1 cellular context compared by ENCODE assay signal in the genomic region with DNA sequence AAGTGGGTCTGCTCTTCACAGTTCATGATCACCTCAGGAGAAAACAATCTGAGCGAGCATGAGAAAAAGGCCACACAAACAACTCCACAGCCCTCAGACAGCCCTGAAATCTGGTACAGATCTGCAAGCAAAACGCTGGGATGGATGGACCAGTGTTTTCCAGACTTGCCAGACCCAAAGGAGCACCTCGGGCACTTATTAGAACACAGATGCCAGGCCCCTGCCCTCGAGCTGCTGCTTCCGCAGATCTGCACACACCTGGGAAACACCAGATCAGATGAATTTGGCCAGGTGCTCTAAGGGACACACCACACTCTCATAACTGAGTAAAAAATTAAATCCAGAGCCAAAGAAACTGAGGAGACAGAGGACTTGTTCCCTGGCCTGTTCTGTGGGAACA.
TF ChIP-seq lines count a peak whose summit lies in the region.

No MANE protein-coding gene starts in this region.

TF ChIP-seq in GM23338, 12 proteins besides CTCF, POLR2A, EP300 and RAD21 (continued from another document):
- TF ChIP-seq, protein P1, sequence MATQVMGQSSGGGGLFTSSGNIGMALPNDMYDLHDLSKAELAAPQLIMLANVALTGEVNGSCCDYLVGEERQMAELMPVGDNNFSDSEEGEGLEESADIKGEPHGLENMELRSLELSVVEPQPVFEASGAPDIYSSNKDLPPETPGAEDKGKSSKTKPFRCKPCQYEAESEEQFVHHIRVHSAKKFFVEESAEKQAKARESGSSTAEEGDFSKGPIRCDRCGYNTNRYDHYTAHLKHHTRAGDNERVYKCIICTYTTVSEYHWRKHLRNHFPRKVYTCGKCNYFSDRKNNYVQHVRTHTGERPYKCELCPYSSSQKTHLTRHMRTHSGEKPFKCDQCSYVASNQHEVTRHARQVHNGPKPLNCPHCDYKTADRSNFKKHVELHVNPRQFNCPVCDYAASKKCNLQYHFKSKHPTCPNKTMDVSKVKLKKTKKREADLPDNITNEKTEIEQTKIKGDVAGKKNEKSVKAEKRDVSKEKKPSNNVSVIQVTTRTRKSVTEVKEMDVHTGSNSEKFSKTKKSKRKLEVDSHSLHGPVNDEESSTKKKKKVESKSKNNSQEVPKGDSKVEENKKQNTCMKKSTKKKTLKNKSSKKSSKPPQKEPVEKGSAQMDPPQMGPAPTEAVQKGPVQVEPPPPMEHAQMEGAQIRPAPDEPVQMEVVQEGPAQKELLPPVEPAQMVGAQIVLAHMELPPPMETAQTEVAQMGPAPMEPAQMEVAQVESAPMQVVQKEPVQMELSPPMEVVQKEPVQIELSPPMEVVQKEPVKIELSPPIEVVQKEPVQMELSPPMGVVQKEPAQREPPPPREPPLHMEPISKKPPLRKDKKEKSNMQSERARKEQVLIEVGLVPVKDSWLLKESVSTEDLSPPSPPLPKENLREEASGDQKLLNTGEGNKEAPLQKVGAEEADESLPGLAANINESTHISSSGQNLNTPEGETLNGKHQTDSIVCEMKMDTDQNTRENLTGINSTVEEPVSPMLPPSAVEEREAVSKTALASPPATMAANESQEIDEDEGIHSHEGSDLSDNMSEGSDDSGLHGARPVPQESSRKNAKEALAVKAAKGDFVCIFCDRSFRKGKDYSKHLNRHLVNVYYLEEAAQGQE (IDR thresholded peaks at IDR 0.05; ENCODE audit: unreplicated experiment): no peak
- no peak for TF ChIP-seq JUNB (IDR thresholded peaks at IDR 0.05; ENCODE audit: unreplicated experiment)
- TF ChIP-seq EZH2phosphoT487 (IDR thresholded peaks at IDR 0.05; ENCODE audit: unreplicated experiment): no peak
- no peak for TF ChIP-seq ZNF331 (CRISPR knock-in tag; IDR thresholded peaks at IDR 0.05; ENCODE audit: low read depth)
- no peak for TF ChIP-seq POLR2AphosphoS5 (IDR thresholded peaks at IDR 0.05; ENCODE audit: low read depth)
- TF ChIP-seq, protein P2, sequence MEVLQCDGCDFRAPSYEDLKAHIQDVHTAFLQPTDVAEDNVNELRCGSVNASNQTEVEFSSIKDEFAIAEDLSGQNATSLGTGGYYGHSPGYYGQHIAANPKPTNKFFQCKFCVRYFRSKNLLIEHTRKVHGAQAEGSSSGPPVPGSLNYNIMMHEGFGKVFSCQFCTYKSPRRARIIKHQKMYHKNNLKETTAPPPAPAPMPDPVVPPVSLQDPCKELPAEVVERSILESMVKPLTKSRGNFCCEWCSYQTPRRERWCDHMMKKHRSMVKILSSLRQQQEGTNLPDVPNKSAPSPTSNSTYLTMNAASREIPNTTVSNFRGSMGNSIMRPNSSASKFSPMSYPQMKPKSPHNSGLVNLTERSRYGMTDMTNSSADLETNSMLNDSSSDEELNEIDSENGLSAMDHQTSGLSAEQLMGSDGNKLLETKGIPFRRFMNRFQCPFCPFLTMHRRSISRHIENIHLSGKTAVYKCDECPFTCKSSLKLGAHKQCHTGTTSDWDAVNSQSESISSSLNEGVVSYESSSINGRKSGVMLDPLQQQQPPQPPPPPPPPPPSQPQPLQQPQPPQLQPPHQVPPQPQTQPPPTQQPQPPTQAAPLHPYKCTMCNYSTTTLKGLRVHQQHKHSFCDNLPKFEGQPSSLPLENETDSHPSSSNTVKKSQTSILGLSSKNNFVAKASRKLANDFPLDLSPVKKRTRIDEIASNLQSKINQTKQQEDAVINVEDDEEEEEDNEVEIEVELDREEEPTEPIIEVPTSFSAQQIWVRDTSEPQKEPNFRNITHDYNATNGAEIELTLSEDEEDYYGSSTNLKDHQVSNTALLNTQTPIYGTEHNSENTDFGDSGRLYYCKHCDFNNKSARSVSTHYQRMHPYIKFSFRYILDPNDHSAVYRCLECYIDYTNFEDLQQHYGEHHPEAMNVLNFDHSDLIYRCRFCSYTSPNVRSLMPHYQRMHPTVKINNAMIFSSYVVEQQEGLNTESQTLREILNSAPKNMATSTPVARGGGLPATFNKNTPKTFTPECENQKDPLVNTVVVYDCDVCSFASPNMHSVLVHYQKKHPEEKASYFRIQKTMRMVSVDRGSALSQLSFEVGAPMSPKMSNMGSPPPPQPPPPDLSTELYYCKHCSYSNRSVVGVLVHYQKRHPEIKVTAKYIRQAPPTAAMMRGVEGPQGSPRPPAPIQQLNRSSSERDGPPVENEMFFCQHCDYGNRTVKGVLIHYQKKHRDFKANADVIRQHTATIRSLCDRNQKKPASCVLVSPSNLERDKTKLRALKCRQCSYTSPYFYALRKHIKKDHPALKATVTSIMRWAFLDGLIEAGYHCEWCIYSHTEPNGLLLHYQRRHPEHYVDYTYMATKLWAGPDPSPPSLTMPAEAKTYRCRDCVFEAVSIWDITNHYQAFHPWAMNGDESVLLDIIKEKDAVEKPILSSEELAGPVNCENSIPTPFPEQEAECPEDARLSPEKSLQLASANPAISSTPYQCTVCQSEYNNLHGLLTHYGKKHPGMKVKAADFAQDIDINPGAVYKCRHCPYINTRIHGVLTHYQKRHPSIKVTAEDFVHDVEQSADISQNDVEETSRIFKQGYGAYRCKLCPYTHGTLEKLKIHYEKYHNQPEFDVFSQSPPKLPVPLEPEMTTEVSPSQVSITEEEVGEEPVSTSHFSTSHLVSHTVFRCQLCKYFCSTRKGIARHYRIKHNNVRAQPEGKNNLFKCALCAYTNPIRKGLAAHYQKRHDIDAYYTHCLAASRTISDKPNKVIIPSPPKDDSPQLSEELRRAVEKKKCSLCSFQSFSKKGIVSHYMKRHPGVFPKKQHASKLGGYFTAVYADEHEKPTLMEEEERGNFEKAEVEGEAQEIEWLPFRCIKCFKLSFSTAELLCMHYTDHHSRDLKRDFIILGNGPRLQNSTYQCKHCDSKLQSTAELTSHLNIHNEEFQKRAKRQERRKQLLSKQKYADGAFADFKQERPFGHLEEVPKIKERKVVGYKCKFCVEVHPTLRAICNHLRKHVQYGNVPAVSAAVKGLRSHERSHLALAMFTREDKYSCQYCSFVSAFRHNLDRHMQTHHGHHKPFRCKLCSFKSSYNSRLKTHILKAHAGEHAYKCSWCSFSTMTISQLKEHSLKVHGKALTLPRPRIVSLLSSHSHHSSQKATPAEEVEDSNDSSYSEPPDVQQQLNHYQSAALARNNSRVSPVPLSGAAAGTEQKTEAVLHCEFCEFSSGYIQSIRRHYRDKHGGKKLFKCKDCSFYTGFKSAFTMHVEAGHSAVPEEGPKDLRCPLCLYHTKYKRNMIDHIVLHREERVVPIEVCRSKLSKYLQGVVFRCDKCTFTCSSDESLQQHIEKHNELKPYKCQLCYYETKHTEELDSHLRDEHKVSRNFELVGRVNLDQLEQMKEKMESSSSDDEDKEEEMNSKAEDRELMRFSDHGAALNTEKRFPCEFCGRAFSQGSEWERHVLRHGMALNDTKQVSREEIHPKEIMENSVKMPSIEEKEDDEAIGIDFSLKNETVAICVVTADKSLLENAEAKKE (CRISPR knock-in tag; IDR thresholded peaks at IDR 0.05): no peak
- no peak for TF ChIP-seq STAT1 (IDR thresholded peaks at IDR 0.05; ENCODE audit: unreplicated experiment)
- no peak for TF ChIP-seq ZNF114 (CRISPR knock-in tag; IDR thresholded peaks at IDR 0.05)
- TF ChIP-seq, protein P3, sequence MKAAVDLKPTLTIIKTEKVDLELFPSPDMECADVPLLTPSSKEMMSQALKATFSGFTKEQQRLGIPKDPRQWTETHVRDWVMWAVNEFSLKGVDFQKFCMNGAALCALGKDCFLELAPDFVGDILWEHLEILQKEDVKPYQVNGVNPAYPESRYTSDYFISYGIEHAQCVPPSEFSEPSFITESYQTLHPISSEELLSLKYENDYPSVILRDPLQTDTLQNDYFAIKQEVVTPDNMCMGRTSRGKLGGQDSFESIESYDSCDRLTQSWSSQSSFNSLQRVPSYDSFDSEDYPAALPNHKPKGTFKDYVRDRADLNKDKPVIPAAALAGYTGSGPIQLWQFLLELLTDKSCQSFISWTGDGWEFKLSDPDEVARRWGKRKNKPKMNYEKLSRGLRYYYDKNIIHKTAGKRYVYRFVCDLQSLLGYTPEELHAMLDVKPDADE (IDR thresholded peaks at IDR 0.05): no peak
